ENCODE assay signal across 13 cellular contexts in genomic region chr6:149991403-149991795, GRCh38. TPM values are rescaled to one million over a fixed set of nuclear protein-coding genes. Genes with fewer than 3 reads are reported as not detected.
DNase-seq lines count a peak whose midpoint lies in the region; ATAC-seq and TF ChIP-seq lines count a peak whose summit lies in the region.
"Not testable (repeated sequence)": the region's sequence is repeated elsewhere in the genome, so short reads cannot be mapped to it uniquely, and the experiment has no call there.
"Had no signal": no experiment of that assay in that cellular context is flagged by ENCODE, and none has a peak within 500 bp of the region (broad histone marks: within the 10 kb centered on the region; RNA-seq: fewer than 3 reads in every experiment).

No MANE protein-coding gene starts in this region.

- not testable (repeated sequence) for H3K9me2 ChIP-seq in OCI-LY7 (ENCODE audit: insufficient read depth, low read length); hepatocyte (replicated peaks; ENCODE audit: insufficient read depth)

- H3K4me2 ChIP-seq in OCI-LY7 (ENCODE audit: low read length) (peak overlapping the region; percentile 43), hepatocyte (peak overlapping the region; percentile 90)

- ATAC-seq in HG02981 (IDR thresholded peaks at IDR 0.05; ENCODE audit: unreplicated experiment): peak; percentile 47
- ATAC-seq in activated naive CD8-positive, alpha-beta T cell treated with anti-CD3 and anti-CD28 coated beads, Interleukin-2, amount 50 U/mL, for 24 hours: peak; percentile 58
- ATAC-seq in naive thymus-derived CD8-positive, alpha-beta T cell: peak; percentile 56 to 58
- peak; percentile 60 for ATAC-seq in stimulated activated naive CD8-positive, alpha-beta T cell treated with anti-CD3 and anti-CD28 coated beads, Interleukin-15, Interleukin-2, amounts not matched to agents 100 U/mL and 50 U/mL, for 24 hours

- H3K4me3 ChIP-seq in CD8-positive, alpha-beta memory T cell (ENCODE audit: low read length): peak overlapping the region; percentile 49
- H3K4me3 ChIP-seq in OCI-LY7 (ENCODE audit: low read depth, low read length, poor library complexity, severe bottlenecking); hepatocyte: not testable (repeated sequence)

- H3K27me3 Mint-ChIP-seq in CD8-positive, alpha-beta memory T cell: peaks cover 73 to 88% of the 10 kb centered on the region in 2 donors
- peaks cover 92% of the 10 kb centered on the region for H3K27me3 Mint-ChIP-seq in activated CD4-positive, alpha-beta T cell treated with anti-CD3 and anti-CD28 coated beads, Interleukin-2, amount 10 ng/mL, durations not matched to agents 7 days and 5 days
- H3K27me3 Mint-ChIP-seq in activated naive CD8-positive, alpha-beta T cell treated with anti-CD3 and anti-CD28 coated beads, Interleukin-2, amount 50 U/mL, for 24 hours: peaks cover 95% of the 10 kb centered on the region
- H3K27me3 Mint-ChIP-seq in naive thymus-derived CD8-positive, alpha-beta T cell: peaks cover 62 to 100% (median 86%) of the 10 kb centered on the region in 5 donors

- H4K20me1 ChIP-seq in OCI-LY7 (ENCODE audit: insufficient read depth, low read length); hepatocyte (ENCODE audit: insufficient read depth, poor library complexity, severe bottlenecking): not testable (repeated sequence)

- CTCF ChIA-PET in CD8-positive, alpha-beta memory T cell (lab: Charles Lee): interaction anchor here (1.0 to 2.0 kb wide), 2 partner anchors 16 to 26 kb away, joined by 5 to 7 read pairs; no protein-coding TSS in a partner anchor
- CTCF ChIA-PET in OCI-LY7 (lab: Charles Lee; ENCODE audit: unreplicated experiment): not testable (repeated sequence)
- CTCF ChIA-PET in activated CD4-positive, alpha-beta T cell treated with anti-CD3 and anti-CD28 coated beads, Interleukin-2, amount 10 ng/mL, durations not matched to agents 7 days and 5 days (lab: Charles Lee): interaction anchor here (1.4 to 1.5 kb wide), 2 partner anchors 16 to 19 kb away, joined by 3 to 4 read pairs; no protein-coding TSS in a partner anchor

- intact Hi-C loops in OCI-LY7 (cut with micrococcal nuclease; ENCODE audit: unreplicated experiment): not testable (repeated sequence)

- H3K36me3 Mint-ChIP-seq in CD8-positive, alpha-beta memory T cell; activated CD4-positive, alpha-beta T cell treated with anti-CD3 and anti-CD28 coated beads, Interleukin-2, amount 10 ng/mL, durations not matched to agents 7 days and 5 days (ENCODE audit: low read depth); activated naive CD8-positive, alpha-beta T cell treated with anti-CD3 and anti-CD28 coated beads, Interleukin-2, amount 50 U/mL, for 24 hours (ENCODE audit: low read depth): not testable (repeated sequence)
- H3K36me3 Mint-ChIP-seq in naive thymus-derived CD8-positive, alpha-beta T cell: peaks cover 8 to 12% (median 11%) of the 10 kb centered on the region in 3 donors

- peak overlapping the region; percentile 30 to 85 (median 79) for H3K4me3 Mint-ChIP-seq in CD8-positive, alpha-beta memory T cell
- H3K4me3 Mint-ChIP-seq in activated CD4-positive, alpha-beta T cell treated with anti-CD3 and anti-CD28 coated beads, Interleukin-2, amount 10 ng/mL, durations not matched to agents 7 days and 5 days: peak overlapping the region; percentile 68
- peak overlapping the region; percentile 76 for H3K4me3 Mint-ChIP-seq in activated naive CD8-positive, alpha-beta T cell treated with anti-CD3 and anti-CD28 coated beads, Interleukin-2, amount 50 U/mL, for 24 hours
- H3K4me3 Mint-ChIP-seq in naive thymus-derived CD8-positive, alpha-beta T cell: peak overlapping the region; percentile 73 to 90 (median 82)

- peaks cover 34% of the 10 kb centered on the region for H3K4me1 ChIP-seq in CD8-positive, alpha-beta memory T cell (ENCODE audit: insufficient read depth, low read length)
- H3K4me1 ChIP-seq in OCI-LY7 (ENCODE audit: insufficient read depth, low read length, poor library complexity, severe bottlenecking): peaks cover 12% of the 10 kb centered on the region
- peaks cover 12% of the 10 kb centered on the region for H3K4me1 ChIP-seq in hepatocyte (ENCODE audit: insufficient read depth)

- H3K9me3 ChIP-seq in CD8-positive, alpha-beta memory T cell (ENCODE audit: low read length); OCI-LY7 (ENCODE audit: low read length); hepatocyte (ENCODE audit: low read depth): not testable (repeated sequence)

- WGBS in hepatocyte (ENCODE audit: low lambda C conversion rate, missing lambda C conversion rate): 1% methylated on average over 8 of the region's 8 CpGs

- not testable (repeated sequence) for DNase-seq in CD8-positive, alpha-beta memory T cell; OCI-LY7 (ENCODE audit: low spot score); activated CD4-positive, alpha-beta T cell treated with anti-CD3 and anti-CD28 coated beads, Interleukin-2, amount 10 ng/mL, durations not matched to agents 7 days and 5 days; activated naive CD8-positive, alpha-beta T cell treated with anti-CD3 and anti-CD28 coated beads, Interleukin-2, amount 50 U/mL, for 24 hours; hepatocyte (ENCODE audit: low spot score); naive thymus-derived CD8-positive, alpha-beta T cell; stimulated activated naive CD8-positive, alpha-beta T cell treated with anti-CD3 and anti-CD28 coated beads, Interleukin-15, Interleukin-2, amounts not matched to agents 100 U/mL and 50 U/mL, for 24 hours

- not testable (repeated sequence) for TF ChIP-seq CTCF in OCI-LY7 (conservative IDR thresholded peaks at IDR 0.05; ENCODE audit: low read length); hepatocyte (IDR thresholded peaks at IDR 0.05; ENCODE audit: poor library complexity)

- H3K27me3 ChIP-seq in CD8-positive, alpha-beta memory T cell (ENCODE audit: insufficient read depth, low read length, poor library complexity, severe bottlenecking): peaks cover 62% of the 10 kb centered on the region
- peaks cover 88% of the 10 kb centered on the region for H3K27me3 ChIP-seq in hepatocyte

- H3K4me1 Mint-ChIP-seq in CD8-positive, alpha-beta memory T cell: peaks cover 27 to 31% (median 28%) of the 10 kb centered on the region in 3 donors
- H3K4me1 Mint-ChIP-seq in activated CD4-positive, alpha-beta T cell treated with anti-CD3 and anti-CD28 coated beads, Interleukin-2, amount 10 ng/mL, durations not matched to agents 7 days and 5 days: peaks cover 33% of the 10 kb centered on the region
- peaks cover 30% of the 10 kb centered on the region for H3K4me1 Mint-ChIP-seq in activated naive CD8-positive, alpha-beta T cell treated with anti-CD3 and anti-CD28 coated beads, Interleukin-2, amount 50 U/mL, for 24 hours
- H3K4me1 Mint-ChIP-seq in naive thymus-derived CD8-positive, alpha-beta T cell: peaks cover 23 to 35% (median 33%) of the 10 kb centered on the region in 4 donors

- peak overlapping the region in 1 of 8 donors; percentile 6 for H3K27ac Mint-ChIP-seq in CD8-positive, alpha-beta memory T cell
- not testable (repeated sequence) for H3K27ac Mint-ChIP-seq in activated CD4-positive, alpha-beta T cell treated with anti-CD3 and anti-CD28 coated beads, Interleukin-2, amount 10 ng/mL, durations not matched to agents 7 days and 5 days; activated naive CD8-positive, alpha-beta T cell treated with anti-CD3 and anti-CD28 coated beads, Interleukin-2, amount 50 U/mL, for 24 hours
- peak overlapping the region in 1 of 10 donors; percentile 60 for H3K27ac Mint-ChIP-seq in naive thymus-derived CD8-positive, alpha-beta T cell

- H2AFZ ChIP-seq in OCI-LY7 (ENCODE audit: low read length): not testable (repeated sequence)
- H2AFZ ChIP-seq in hepatocyte: peak overlapping the region; percentile 49

- H3K27ac ChIP-seq in CD8-positive, alpha-beta memory T cell (ENCODE audit: low read depth, low read length); OCI-LY7 (ENCODE audit: low read depth, low read length, poor library complexity, severe bottlenecking); hepatocyte: not testable (repeated sequence)

- H3K9me3 Mint-ChIP-seq in CD8-positive, alpha-beta memory T cell: peaks cover 7 to 21% (median 18%) of the 10 kb centered on the region in 5 donors
- not testable (repeated sequence) for H3K9me3 Mint-ChIP-seq in activated CD4-positive, alpha-beta T cell treated with anti-CD3 and anti-CD28 coated beads, Interleukin-2, amount 10 ng/mL, durations not matched to agents 7 days and 5 days; activated naive CD8-positive, alpha-beta T cell treated with anti-CD3 and anti-CD28 coated beads, Interleukin-2, amount 50 U/mL, for 24 hours
- peaks cover 5 to 19% (median 13%) of the 10 kb centered on the region in 9 donors for H3K9me3 Mint-ChIP-seq in naive thymus-derived CD8-positive, alpha-beta T cell

- not testable (repeated sequence) for H3K79me2 ChIP-seq in OCI-LY7 (ENCODE audit: insufficient read depth, low read depth, low read length); hepatocyte

- not testable (repeated sequence) for BruUV-seq in OCI-LY7 (replicated peaks; lab: Mats Ljungman, UMichigan)

- H3K36me3 ChIP-seq in CD8-positive, alpha-beta memory T cell (ENCODE audit: insufficient read depth, low read length); OCI-LY7 (ENCODE audit: insufficient read depth, low read length); hepatocyte (replicated peaks; ENCODE audit: insufficient read depth, low read depth): not testable (repeated sequence)

- POLR2A ChIA-PET in CD8-positive, alpha-beta memory T cell (lab: Charles Lee); activated CD4-positive, alpha-beta T cell treated with anti-CD3 and anti-CD28 coated beads, Interleukin-2, amount 10 ng/mL, durations not matched to agents 7 days and 5 days (lab: Charles Lee); naive thymus-derived CD8-positive, alpha-beta T cell (lab: Charles Lee): not testable (repeated sequence)
- POLR2A ChIA-PET in OCI-LY7 (lab: Charles Lee): interaction anchor here (0.6 kb wide), 1 partner anchor 99 kb away, joined by 3 read pairs; no protein-coding TSS in a partner anchor

RNA-seq across cellular contexts. Expression of gene ULBP1, which starts 27.7 kb away (rescaled TPM):
- under 1 TPM; 0.60 to 0.74 TPM for total RNA-seq in CD8-positive, alpha-beta memory T cell
- polyA plus RNA-seq in CD8-positive, alpha-beta memory T cell: not detected
- total RNA-seq in OCI-LY7 (2014; rRNA removed; shearing (Covaris generic)): 0.79 and 0.82 TPM in 2 replicates
- 1.9 and 2.3 TPM in 2 replicates for total RNA-seq in OCI-LY7 (2022)
- under 1 TPM; 0.55 to 0.67 TPM for total RNA-seq in activated CD4-positive, alpha-beta T cell treated with anti-CD3 and anti-CD28 coated beads, Interleukin-2, amount 10 ng/mL, durations not matched to agents 7 days and 5 days
- 0.27 and 0.28 TPM in 2 replicates for total RNA-seq in hepatocyte
- 0.27 TPM in 1 of 2 replicates, not detected in the other for polyA plus RNA-seq in hepatocyte
- under 1 TPM in 1 of 2 experiments, not detected in 1; 0.16 TPM for total RNA-seq in naive thymus-derived CD8-positive, alpha-beta T cell
- polyA plus RNA-seq in naive thymus-derived CD8-positive, alpha-beta T cell: not detected
- total RNA-seq: uterus had no signal

RNA-seq across cellular contexts. Expression of gene RAET1L, which starts 33.9 kb away (rescaled TPM):
- total RNA-seq in CD8-positive, alpha-beta memory T cell: not detected
- not detected for polyA plus RNA-seq in CD8-positive, alpha-beta memory T cell
- total RNA-seq in OCI-LY7 (2014; rRNA removed; shearing (Covaris generic)): not detected in 2 replicates
- total RNA-seq in OCI-LY7 (2022): not detected in 2 replicates
- total RNA-seq in activated CD4-positive, alpha-beta T cell treated with anti-CD3 and anti-CD28 coated beads, Interleukin-2, amount 10 ng/mL, durations not matched to agents 7 days and 5 days: not detected
- not detected in 2 replicates for total RNA-seq in hepatocyte
- not detected in 2 replicates for polyA plus RNA-seq in hepatocyte
- not detected for total RNA-seq in naive thymus-derived CD8-positive, alpha-beta T cell
- polyA plus RNA-seq in naive thymus-derived CD8-positive, alpha-beta T cell: not detected
- total RNA-seq: frontal cortex, HFFc6, spleen, stomach, uterus had no signal
- polyA plus RNA-seq: spleen had no signal

RNA-seq across cellular contexts. Expression of gene ULBP2, which starts 49.6 kb away (rescaled TPM):
- total RNA-seq in CD8-positive, alpha-beta memory T cell: under 1 TPM; 0.48 to 0.51 TPM
- 0.68 TPM for polyA plus RNA-seq in CD8-positive, alpha-beta memory T cell
- 0.60 TPM in 1 of 2 replicates, not detected in the other for total RNA-seq in OCI-LY7 (2014; rRNA removed; shearing (Covaris generic))
- total RNA-seq in OCI-LY7 (2022) (2.6 and 3.0 TPM in 2 replicates), hepatocyte (0.10 and 1.1 TPM in 2 replicates)
- under 1 TPM; 0.40 to 0.50 TPM for total RNA-seq in activated CD4-positive, alpha-beta T cell treated with anti-CD3 and anti-CD28 coated beads, Interleukin-2, amount 10 ng/mL, durations not matched to agents 7 days and 5 days
- 0.15 and 1.9 TPM in 2 replicates for polyA plus RNA-seq in hepatocyte
- total RNA-seq in naive thymus-derived CD8-positive, alpha-beta T cell: not detected
- under 1 TPM in 2 of 3 donors, not detected in 1; 0.37 to 0.41 TPM for polyA plus RNA-seq in naive thymus-derived CD8-positive, alpha-beta T cell
- total RNA-seq: spleen had no signal
